Comparison of ENCODE assay signal across 17 cellular contexts in genomic region chr7:22934473-22935065, GRCh38.
A peak's percentile ranks its signal among the peaks of the same experiment; 100 is the strongest.
DNase-seq lines count a peak whose midpoint lies in the region; ATAC-seq and TF ChIP-seq lines count a peak whose summit lies in the region.
"Had no signal": no experiment of that assay in that cellular context is flagged by ENCODE, and none has a peak within 500 bp of the region (broad histone marks: within the 10 kb centered on the region; RNA-seq: fewer than 3 reads in every experiment).

No MANE protein-coding gene starts in this region.

- H3K27ac ChIP-seq in fibroblast of lung (ENCODE audit: insufficient read depth, low read length) (no peak overlapping the region), spleen (peak overlapping the region in 2 of 8 donors; percentile 7 to 17), gastroesophageal sphincter (peak overlapping the region in 2 of 4 donors; percentile 10 to 20)
- H3K27ac ChIP-seq: epithelial cell of prostate, PC-9 had no signal

- no peak for TF ChIP-seq POLR2A in spleen (IDR thresholded peaks at IDR 0.05)
- TF ChIP-seq POLR2A in gastroesophageal sphincter (IDR thresholded peaks at IDR 0.05) = no peak

- WGBS in spleen, 5 donors = 59 to 69% (median 67%) methylated on average over 4 of the region's 4 CpGs
- 32 to 45% methylated on average over 3 to 4 of the region's 4 CpGs for WGBS in gastroesophageal sphincter (ENCODE audit: low coverage in 1 of 2), 2 donors

- DNase-seq in Daoy (ENCODE audit: low read depth) = peak; percentile 27
- peak; percentile 62 for DNase-seq in M059J (ENCODE audit: low read depth)
- DNase-seq in fibroblast of lung (ENCODE audit: low read depth in 2 of 2) = peak; percentile 49 to 86
- DNase-seq in omental fat pad (ENCODE audit: low spot score) = no peak
- DNase-seq in NCI-H748 (lab: John Stamatoyannopoulos, UW; ENCODE audit: unreplicated experiment) = no peak
- DNase-seq in spleen = no peak
- DNase-seq: activated CD4-positive, alpha-beta memory T cell treated with anti-CD3 and anti-CD28 coated beads for 36 hours; Calu3; NCI-H2081; NCI-H526 treated with DMSO at 0.1 percent for 48 hours; PC-9; posterior cingulate gyrus; stimulated activated naive CD8-positive, alpha-beta T cell treated with anti-CD3 and anti-CD28 coated beads, Interleukin-15, amount 100 ng/mL, for 72 hours had no signal

- TF ChIP-seq CTCF in fibroblast of lung (conservative IDR thresholded peaks at IDR 0.05 in 1 of 2, IDR thresholded peaks at IDR 0.05 in 1 of 2; ENCODE audit: low read depth in 1 of 2, low read length in 2 of 2) (no peak), omental fat pad (IDR thresholded peaks at IDR 0.05) (no peak), spleen (IDR thresholded peaks at IDR 0.05 in 8 of 11, conservative IDR thresholded peaks at IDR 0.05 in 3 of 11) (no peak), gastroesophageal sphincter (IDR thresholded peaks at IDR 0.05) (no peak)

- H3K27me3 ChIP-seq in fibroblast of lung (ENCODE audit: control insufficient read depth, insufficient read depth, low read length) = no peaks in the 10 kb centered on the region
- no peaks in the 10 kb centered on the region for H3K27me3 ChIP-seq in spleen (replicated peaks in 1 of 7)
- H3K27me3 ChIP-seq in gastroesophageal sphincter = no peaks in the 10 kb centered on the region
- H3K27me3 ChIP-seq: MG63 had no signal

- TF ChIP-seq EP300 in gastroesophageal sphincter (IDR thresholded peaks at IDR 0.05) = no peak

- ATAC-seq in omental fat pad (ENCODE audit: low FRiP score) (peak; percentile 76), HG03469 (IDR thresholded peaks at IDR 0.05; ENCODE audit: unreplicated experiment) (no peak), gastroesophageal sphincter (no peak)
- ATAC-seq: stimulated activated naive CD8-positive, alpha-beta T cell treated with anti-CD3 and anti-CD28 coated beads, Interleukin-15, amount 100 ng/mL, for 72 hours had no signal

- H3K36me3 ChIP-seq in fibroblast of lung (ENCODE audit: control insufficient read depth, insufficient read depth, low read length) = no peaks in the 10 kb centered on the region
- H3K36me3 ChIP-seq in spleen = no peaks in the 10 kb centered on the region
- H3K36me3 ChIP-seq in gastroesophageal sphincter = no peaks in the 10 kb centered on the region
- H3K36me3 ChIP-seq: MG63 had no signal

- H3K79me2 ChIP-seq in fibroblast of lung (ENCODE audit: control insufficient read depth, insufficient read depth, low read length) = no peaks in the 10 kb centered on the region

- no peak overlapping the region for H3K9ac ChIP-seq in fibroblast of lung (ENCODE audit: insufficient read depth, low read length)

- H3K4me2 ChIP-seq in fibroblast of lung (ENCODE audit: extremely low read depth, insufficient read depth, low read length) = no peak overlapping the region
- H3K4me2 ChIP-seq: PC-9 had no signal

- intact Hi-C loops in spleen (cut with DNase I; ENCODE audit: low total_unique reads) = no loop called here

- H3K4me1 ChIP-seq in fibroblast of lung (ENCODE audit: control insufficient read depth, extremely low read depth, insufficient read depth, low read length) (peaks cover 7% of the 10 kb centered on the region), spleen (no peaks in the 10 kb centered on the region), gastroesophageal sphincter (peaks cover 0 to 12% (median 0%) of the 10 kb centered on the region in 3 donors)

- H4K20me1 ChIP-seq in fibroblast of lung (ENCODE audit: control insufficient read depth, extremely low read depth, insufficient read depth, low read length) = no peaks in the 10 kb centered on the region

- H3K9me3 ChIP-seq in fibroblast of lung (ENCODE audit: control insufficient read depth, insufficient read depth, low read depth, low read length) (no peaks in the 10 kb centered on the region), spleen (peaks cover 0 to 11% (median 3%) of the 10 kb centered on the region in 8 donors), gastroesophageal sphincter (no peaks in the 10 kb centered on the region)
- H3K9me3 ChIP-seq: MG63 had no signal

- no peak overlapping the region for H2AFZ ChIP-seq in fibroblast of lung (ENCODE audit: low read length)
- H2AFZ ChIP-seq: PC-9 had no signal

- H3K4me3 ChIP-seq in fibroblast of lung (replicated peaks in 1 of 4; ENCODE audit: control extremely low read depth in 1 of 4, insufficient read depth in 1 of 4, low read depth in 3 of 4, low read length in 4 of 4) (no peak overlapping the region), spleen (no peak overlapping the region), gastroesophageal sphincter (no peak overlapping the region)
- H3K4me3 ChIP-seq: MG63, PC-9 had no signal

Comparison
In these comparisons a context has a peak if more than half of its experiments do, and no peak if none do; other contexts are left out.
1. DNase-seq: peak in Daoy (single experiment), M059J (single experiment) and fibroblast of lung (2 of 2); none in omental fat pad (single experiment), NCI-H748 (single experiment) and spleen (single experiment).